In genomic region chr10:103415581-103415980, GRCh38 we compare ENCODE assay signal across 23 cellular contexts. TPM values are rescaled to one million over a fixed set of nuclear protein-coding genes. Genes with fewer than 3 reads are reported as not detected.
DNase-seq lines count a peak whose midpoint lies in the region; ATAC-seq, FAIRE-seq and TF ChIP-seq lines count a peak whose summit lies in the region.
"Had no signal": no experiment of that assay in that cellular context is flagged by ENCODE, and none has a peak within 500 bp of the region (broad histone marks: within the 10 kb centered on the region; RNA-seq: fewer than 3 reads in every experiment).

No MANE protein-coding gene starts in this region.

- H3K27ac ChIP-seq in Panc1 (ENCODE audit: low read length) (no peak overlapping the region), endothelial cell of umbilical vein (ENCODE audit: insufficient read depth, low read depth, low read length) (no peak overlapping the region), smooth muscle cell (ENCODE audit: low read depth) (no peak overlapping the region), vagina (no peak overlapping the region)
- H3K27ac ChIP-seq: A549 had no signal

- TF ChIP-seq CTCF in Panc1 (IDR thresholded peaks at IDR 0.05) = no peak
- no peak for TF ChIP-seq CTCF in endothelial cell of umbilical vein (IDR thresholded peaks at IDR 0.05; ENCODE audit: extremely low read depth in 1 of 2, insufficient read depth in 1 of 2, low read depth in 1 of 2, low read length in 2 of 2)
- TF ChIP-seq CTCF in smooth muscle cell (IDR thresholded peaks at IDR 0.05; ENCODE audit: borderline replicate concordance, insufficient read depth, poor library complexity, severe bottlenecking) = peak; percentile 1
- TF ChIP-seq CTCF in vagina (IDR thresholded peaks at IDR 0.05) = no peak

- H3K4me2 ChIP-seq in endothelial cell of umbilical vein (ENCODE audit: insufficient read depth, low read length) (no peak overlapping the region), smooth muscle cell (no peak overlapping the region)
- H3K4me2 ChIP-seq: A549, GM23338 had no signal

- no peaks in the 10 kb centered on the region for H3K9me1 ChIP-seq in endothelial cell of umbilical vein (replicated peaks; ENCODE audit: control insufficient read depth, extremely low read depth, insufficient read depth, low read length)

- H3K79me2 ChIP-seq in endothelial cell of umbilical vein (ENCODE audit: control insufficient read depth, insufficient read depth, low read length) = no peaks in the 10 kb centered on the region
- H3K79me2 ChIP-seq in smooth muscle cell (ENCODE audit: low read depth) = no peaks in the 10 kb centered on the region

- ATAC-seq in Panc1 (no peak), HG02973 (IDR thresholded peaks at IDR 0.05; ENCODE audit: unreplicated experiment) (no peak)
- ATAC-seq: GM23338 had no signal

- H3K27me3 ChIP-seq in Panc1 (ENCODE audit: control insufficient read depth, insufficient read depth, low read length) (no peaks in the 10 kb centered on the region), endothelial cell of umbilical vein (ENCODE audit: control insufficient read depth in 2 of 2, insufficient read depth in 2 of 2, low read length in 2 of 2) (no peaks in the 10 kb centered on the region), smooth muscle cell (ENCODE audit: low read depth) (no peaks in the 10 kb centered on the region), vagina (no peaks in the 10 kb centered on the region)

- CTCF ChIA-PET in Panc1 (lab: Charles Lee) (interaction anchor here (0.6 to 0.7 kb wide), 2 partner anchors 22 to 71 kb away, joined by 3 to 4 read pairs; no protein-coding TSS in a partner anchor), endothelial cell of umbilical vein (lab: Charles Lee) (interaction anchor here (1.0 to 4.3 kb wide), 9 partner anchors 10 to 178 kb away, joined by 3 to 45 read pairs (median 17); partner anchors contain the start of genes ATP5MK, NEURL1 and PDCD11)

- dilution Hi-C loops in endothelial cell of umbilical vein (cut with MboI; ENCODE audit: extremely low pct_ligation_motif_present, low sequenced_read_pairs) = no loop called here

- BruUV-seq in Panc1 (replicated peaks; lab: Mats Ljungman, UMichigan) (TSS peak; percentile 14), endothelial cell of umbilical vein (replicated peaks; lab: Mats Ljungman, UMichigan) (no TSS peak)

- H3K9ac ChIP-seq in endothelial cell of umbilical vein (replicated peaks; ENCODE audit: extremely low read depth, insufficient read depth, low read length) (no peak overlapping the region), smooth muscle cell (ENCODE audit: low read depth) (no peak overlapping the region)

- peak; percentile 33 for FAIRE-seq in endothelial cell of umbilical vein (lab: Jason Lieb, UNC)
- FAIRE-seq: A549, GM12891, GM18507 had no signal

- no peak overlapping the region for H2AFZ ChIP-seq in endothelial cell of umbilical vein (ENCODE audit: low read depth, low read length)
- H2AFZ ChIP-seq in smooth muscle cell (ENCODE audit: low read depth) = no peak overlapping the region
- H2AFZ ChIP-seq: GM23338 had no signal

- no peak for TF ChIP-seq POLR2A in endothelial cell of umbilical vein (IDR thresholded peaks at IDR 0.05; ENCODE audit: low read depth, low read length)
- TF ChIP-seq POLR2A in vagina (IDR thresholded peaks at IDR 0.05) = no peak

- in situ Hi-C loops in Panc1 (cut with HindIII; ENCODE audit: low pct_unique_long_range_greater_than_20kb, low sequenced_read_pairs) = no loop called here

- H4K20me1 ChIP-seq in endothelial cell of umbilical vein (replicated peaks; ENCODE audit: control insufficient read depth, extremely low read depth, insufficient read depth, low read length) (no peaks in the 10 kb centered on the region), smooth muscle cell (ENCODE audit: low read depth) (no peaks in the 10 kb centered on the region)

- POLR2A ChIA-PET in Panc1 (lab: Charles Lee) (no interaction called here), endothelial cell of umbilical vein (lab: Charles Lee) (no interaction called here)

- no peaks in the 10 kb centered on the region for H3F3A ChIP-seq in smooth muscle cell (ENCODE audit: low read depth)

- H3K9me3 ChIP-seq in Panc1 (ENCODE audit: control insufficient read depth, insufficient read depth, low read depth, low read length) = no peaks in the 10 kb centered on the region
- no peaks in the 10 kb centered on the region for H3K9me3 ChIP-seq in endothelial cell of umbilical vein (replicated peaks; ENCODE audit: control insufficient read depth, insufficient read depth, low read length)
- H3K9me3 ChIP-seq in smooth muscle cell (replicated peaks; ENCODE audit: low read depth) = no peaks in the 10 kb centered on the region
- H3K9me3 ChIP-seq in vagina = no peaks in the 10 kb centered on the region
- H3K9me3 ChIP-seq: A549 had no signal

- H3K4me1 ChIP-seq in Panc1 (ENCODE audit: control insufficient read depth, insufficient read depth, low read length) (no peaks in the 10 kb centered on the region), endothelial cell of umbilical vein (ENCODE audit: control insufficient read depth, extremely low read depth, insufficient read depth, low read length) (no peaks in the 10 kb centered on the region), smooth muscle cell (ENCODE audit: low read depth) (no peaks in the 10 kb centered on the region), vagina (no peaks in the 10 kb centered on the region)
- H3K4me1 ChIP-seq: A549 had no signal

- 94% methylated on average over 8 of the region's 8 CpGs for WGBS in smooth muscle cell (ENCODE audit: low lambda C conversion rate)

- H3K36me3 ChIP-seq in Panc1 (ENCODE audit: control insufficient read depth, insufficient read depth, low read length) (peaks cover 71% of the 10 kb centered on the region), endothelial cell of umbilical vein (ENCODE audit: control insufficient read depth in 2 of 2, extremely low read depth in 1 of 2, insufficient read depth in 2 of 2, low read length in 2 of 2) (peaks cover 49 to 60% of the 10 kb centered on the region in 2 experiments), smooth muscle cell (ENCODE audit: low read depth) (peaks cover 29% of the 10 kb centered on the region), vagina (peaks cover 5 to 94% of the 10 kb centered on the region in 2 donors)

- DNase-seq in Panc1 (ENCODE audit: low read depth, low spot score) (no peak), endothelial cell of umbilical vein (ENCODE audit: low read depth, low spot score) (no peak), smooth muscle cell (lab: John Stamatoyannopoulos, UW; ENCODE audit: unreplicated experiment) (no peak), vagina (ENCODE audit: extremely low spot score in 2 of 2) (no peak)
- DNase-seq: 8988T; ACHN; C1 segment of cervical spinal cord; Calu3; CD4-positive, alpha-beta memory T cell; COR-L47; DMS53; DMS79 treated with DMSO at 0.1 percent for 48 hours; GF-D8; H9 had no signal

- H3K4me3 ChIP-seq in Panc1 (ENCODE audit: low read depth in 2 of 2, low read length in 2 of 2) (no peak overlapping the region), endothelial cell of umbilical vein (replicated peaks in 1 of 3; ENCODE audit: insufficient read depth in 1 of 3, low read depth in 1 of 3, low read length in 3 of 3) (no peak overlapping the region), smooth muscle cell (no peak overlapping the region), vagina (no peak overlapping the region)
- H3K4me3 ChIP-seq: A549, GM23338 had no signal

- intact Hi-C loops in Panc1 (cut with micrococcal nuclease; ENCODE audit: unreplicated experiment) = no loop called here
- intact Hi-C loops in endothelial cell of umbilical vein (cut with micrococcal nuclease) = no loop called here
- intact Hi-C loops in vagina (cut with DNase I) = loop anchor here (10.0 kb wide), 1 partner anchor 179 kb away; no protein-coding TSS in a partner anchor

RNA-seq across cellular contexts. Expression of gene PDCD11, which starts 19.2 kb away (rescaled TPM):
- total RNA-seq in Panc1 (2021; ENCODE audit: unreplicated experiment) = 92.8 TPM
- polyA plus RNA-seq in Panc1 (2012; ENCODE audit: insufficient read length) = 62.5 TPM
- 52.7 and 56.2 TPM in 2 replicates for total RNA-seq in endothelial cell of umbilical vein
- polyA plus RNA-seq in endothelial cell of umbilical vein = 12.4 and 12.6 TPM in 2 replicates
- polyA plus RNA-seq in endothelial cell of umbilical vein (2011; cell fraction: cytosol; rRNA removed) = 13.4 and 14.6 TPM in 2 replicates
- 63.2 and 65.0 TPM in 2 replicates for polyA plus RNA-seq in endothelial cell of umbilical vein (2011; cell fraction: nucleus; rRNA removed)
- polyA plus RNA-seq in endothelial cell of umbilical vein (2012) = 35.3 and 38.8 TPM in 2 replicates
- polyA minus RNA-seq in endothelial cell of umbilical vein = 46.3 and 50.2 TPM in 2 replicates
- polyA minus RNA-seq in endothelial cell of umbilical vein (2011; cell fraction: cytosol; rRNA and poly(A)+ RNA removed) = 30.5 TPM
- 34.8 and 42.7 TPM in 2 replicates for polyA minus RNA-seq in endothelial cell of umbilical vein (2011; cell fraction: nucleus; rRNA and poly(A)+ RNA removed)
- total RNA-seq in smooth muscle cell = 15.6 and 16.9 TPM in 2 replicates
- 12.2 and 13.8 TPM in 2 replicates for polyA plus RNA-seq in smooth muscle cell
- 22.8 TPM for total RNA-seq in vagina

RNA-seq across cellular contexts. Expression of gene ATP5MK, which starts 19.3 kb away (rescaled TPM):
- total RNA-seq in Panc1 (2021; ENCODE audit: unreplicated experiment) (694 TPM), endothelial cell of umbilical vein (369 and 407 TPM in 2 replicates), smooth muscle cell (961 and 1,249 TPM in 2 replicates), vagina (180 TPM)
- 427 TPM for polyA plus RNA-seq in Panc1 (2012; ENCODE audit: insufficient read length)
- polyA plus RNA-seq in endothelial cell of umbilical vein (212 and 295 TPM in 2 replicates), smooth muscle cell (527 and 589 TPM in 2 replicates)
- polyA plus RNA-seq in endothelial cell of umbilical vein (2011; cell fraction: cytosol; rRNA removed) = 297 and 379 TPM in 2 replicates
- 68.0 and 84.7 TPM in 2 replicates for polyA plus RNA-seq in endothelial cell of umbilical vein (2011; cell fraction: nucleus; rRNA removed)
- polyA plus RNA-seq in endothelial cell of umbilical vein (2012) = 554 and 586 TPM in 2 replicates
- 22.8 and 35.7 TPM in 2 replicates for polyA minus RNA-seq in endothelial cell of umbilical vein
- 19.6 TPM for polyA minus RNA-seq in endothelial cell of umbilical vein (2011; cell fraction: cytosol; rRNA and poly(A)+ RNA removed)
- polyA minus RNA-seq in endothelial cell of umbilical vein (2011; cell fraction: nucleus; rRNA and poly(A)+ RNA removed) = 5.9 and 11.1 TPM in 2 replicates

RNA-seq across cellular contexts. Expression of gene CALHM2, which starts 36.6 kb away (rescaled TPM):
- total RNA-seq in Panc1 (2021; ENCODE audit: unreplicated experiment) (5.9 TPM), endothelial cell of umbilical vein (28.4 and 32.1 TPM in 2 replicates), smooth muscle cell (3.1 and 4.0 TPM in 2 replicates), vagina (94.3 TPM)
- polyA plus RNA-seq in Panc1 (2012; ENCODE audit: insufficient read length) = 9.9 TPM
- polyA plus RNA-seq in endothelial cell of umbilical vein (38.4 and 43.0 TPM in 2 replicates), smooth muscle cell (6.2 and 8.6 TPM in 2 replicates)
- 28.2 and 32.1 TPM in 2 replicates for polyA plus RNA-seq in endothelial cell of umbilical vein (2011; cell fraction: cytosol; rRNA removed)
- polyA plus RNA-seq in endothelial cell of umbilical vein (2011; cell fraction: nucleus; rRNA removed) = 15.6 and 18.6 TPM in 2 replicates
- polyA plus RNA-seq in endothelial cell of umbilical vein (2012) = 15.6 and 21.4 TPM in 2 replicates
- 18.9 and 24.6 TPM in 2 replicates for polyA minus RNA-seq in endothelial cell of umbilical vein
- 2.6 TPM for polyA minus RNA-seq in endothelial cell of umbilical vein (2011; cell fraction: cytosol; rRNA and poly(A)+ RNA removed)
- polyA minus RNA-seq in endothelial cell of umbilical vein (2011; cell fraction: nucleus; rRNA and poly(A)+ RNA removed) = 9.0 and 12.1 TPM in 2 replicates
- total RNA-seq: H9 had no signal

RNA-seq across cellular contexts. Expression of gene CALHM1, which starts 43.1 kb away (rescaled TPM):
- total RNA-seq in Panc1 (2021; ENCODE audit: unreplicated experiment) (not detected), endothelial cell of umbilical vein (not detected in 2 replicates), smooth muscle cell (not detected in 2 replicates), vagina (not detected)
- not detected for polyA plus RNA-seq in Panc1 (2012; ENCODE audit: insufficient read length)
- polyA plus RNA-seq in endothelial cell of umbilical vein (not detected in 2 replicates), smooth muscle cell (0.05 TPM in 1 of 2 replicates, not detected in the other)
- not detected in 2 replicates for polyA plus RNA-seq in endothelial cell of umbilical vein (2011; cell fraction: cytosol; rRNA removed)
- not detected in 2 replicates for polyA plus RNA-seq in endothelial cell of umbilical vein (2011; cell fraction: nucleus; rRNA removed)
- polyA plus RNA-seq in endothelial cell of umbilical vein (2012) = not detected in 2 replicates
- polyA minus RNA-seq in endothelial cell of umbilical vein = not detected in 2 replicates
- polyA minus RNA-seq in endothelial cell of umbilical vein (2011; cell fraction: cytosol; rRNA and poly(A)+ RNA removed) = not detected
- not detected in 2 replicates for polyA minus RNA-seq in endothelial cell of umbilical vein (2011; cell fraction: nucleus; rRNA and poly(A)+ RNA removed)
- total RNA-seq: Calu3; CD4-positive, alpha-beta memory T cell; Daoy; G401; GM23338; H4 had no signal
- polyA plus RNA-seq: A549; BJ; CD4-positive, alpha-beta memory T cell had no signal

RNA-seq across cellular contexts. Expression of gene TAF5, which starts 47.8 kb away (rescaled TPM):
- total RNA-seq in Panc1 (2021; ENCODE audit: unreplicated experiment) (6.0 TPM), endothelial cell of umbilical vein (5.8 and 6.0 TPM in 2 replicates), smooth muscle cell (4.5 and 6.4 TPM in 2 replicates), vagina (4.4 TPM)
- polyA plus RNA-seq in Panc1 (2012; ENCODE audit: insufficient read length) = 3.0 TPM
- polyA plus RNA-seq in endothelial cell of umbilical vein (1.9 and 2.4 TPM in 2 replicates), smooth muscle cell (3.5 and 5.2 TPM in 2 replicates)
- 2.5 TPM in 2 replicates for polyA plus RNA-seq in endothelial cell of umbilical vein (2011; cell fraction: cytosol; rRNA removed)
- polyA plus RNA-seq in endothelial cell of umbilical vein (2011; cell fraction: nucleus; rRNA removed) = 2.3 and 3.0 TPM in 2 replicates
- polyA plus RNA-seq in endothelial cell of umbilical vein (2012) = 3.7 and 5.7 TPM in 2 replicates
- polyA minus RNA-seq in endothelial cell of umbilical vein = 2.9 and 3.7 TPM in 2 replicates
- 5.6 TPM for polyA minus RNA-seq in endothelial cell of umbilical vein (2011; cell fraction: cytosol; rRNA and poly(A)+ RNA removed)
- polyA minus RNA-seq in endothelial cell of umbilical vein (2011; cell fraction: nucleus; rRNA and poly(A)+ RNA removed) = 1.9 and 2.1 TPM in 2 replicates
